In the genomic region with DNA sequence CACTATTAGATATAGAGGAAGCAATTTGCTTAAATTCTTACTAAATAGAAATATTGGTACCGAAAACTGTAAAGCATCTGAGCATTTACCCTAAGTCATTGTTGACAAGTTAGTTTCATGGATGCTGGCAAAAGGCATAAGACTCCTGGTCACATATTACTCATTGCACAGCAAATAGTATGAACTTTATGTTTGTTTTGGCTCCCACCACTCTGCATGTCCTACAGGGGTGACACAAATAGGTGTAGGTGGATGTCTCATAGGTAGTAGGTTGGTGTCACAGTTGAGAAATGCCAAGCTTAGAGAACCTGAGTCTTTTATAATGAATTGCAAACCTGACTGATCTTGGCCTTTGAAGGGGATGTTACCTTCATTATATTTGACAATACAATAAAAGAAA, we compare ENCODE assay signal across 33 cellular contexts.
"Had no signal": no experiment of that assay in that cellular context is flagged by ENCODE, and none has a peak within 500 bp of the region (broad histone marks: within the 10 kb centered on the region; RNA-seq: fewer than 3 reads in every experiment).

No MANE protein-coding gene starts in this region.

- H3K4me1 ChIP-seq: ascending aorta had no signal

- H3K27ac Mint-ChIP-seq: activated B cell treated with CpG ODN at 0.5 μM for 24 hours; activated CD4-positive, alpha-beta memory T cell treated with anti-CD3 and anti-CD28 coated beads for 36 hours; activated CD4-positive, alpha-beta T cell treated with anti-CD3 and anti-CD28 coated beads, Interleukin-2, amount 10 ng/mL, durations not matched to agents 24 days and 14 days; activated CD8-positive, alpha-beta T cell treated with anti-CD3 and anti-CD28 coated beads for 36 hours; activated naive CD4-positive, alpha-beta T cell treated with anti-CD3 and anti-CD28 coated beads, Interleukin-2, amount 10 ng/mL, durations not matched to agents 7 days and 5 days; activated naive CD4-positive, alpha-beta T cell treated with anti-CD3 and anti-CD28 coated beads, Interleukin-2, amount 50 U/mL, for 24 hours; activated naive CD8-positive, alpha-beta T cell; activated naive CD8-positive, alpha-beta T cell treated with anti-CD3 and anti-CD28 coated beads, Interleukin-2, amount 10 ng/mL, durations not matched to agents 7 days and 5 days; activated naive CD8-positive, alpha-beta T cell treated with anti-CD3 and anti-CD28 coated beads, Interleukin-2, amount 50 U/mL, for 24 hours; activated T-cell treated with anti-CD3 and anti-CD28 coated beads, Interleukin-2, amount 50 U/mL, for 72 hours; activated T-helper 1 cell treated with anti-CD3 and anti-CD28 coated beads, Interleukin-12 subunit alpha, Interleukin-12 subunit beta, Interleukin-2, Interleukin-4 antibody, amounts not matched to agents 30 ng/mL and 10 ng/mL and 1 ng/mL, durations not matched to agents 14 hours and 24 hours and 36 hours; activated T-helper 17 cell treated with anti-CD3 and anti-CD28 coated beads, Interleukin-2, amount 50 U/mL, for 72 hours; brain; T-helper 1 cell treated with Interleukin-12 subunit alpha and Interleukin-12 subunit beta and Interleukin-4 antibody, amounts not matched to agents 30 μg/mL and 1 μg/mL, for 36 hours; T-helper 2 cell treated with Interferon-gamma antibody and Interleukin-4, amounts not matched to agents 5 μg/mL and 100 μg/mL, for 36 hours had no signal

- H3K36me3 ChIP-seq: ascending aorta had no signal

- H3K27me3 ChIP-seq: ascending aorta had no signal

- ATAC-seq: activated CD8-positive, alpha-beta T cell treated with anti-CD3 and anti-CD28 coated beads for 36 hours; activated naive CD8-positive, alpha-beta T cell treated with anti-CD3 and anti-CD28 coated beads, Interleukin-2, amount 50 U/mL, for 24 hours; activated T-cell treated with anti-CD3 and anti-CD28 coated beads, Interleukin-2, amount 50 U/mL, for 4 hours; activated T-cell treated with anti-CD3 and anti-CD28 coated beads, Interleukin-2, amount 50 U/mL, for 72 hours; activated T-helper 17 cell treated with anti-CD3 and anti-CD28 coated beads, Interleukin-2, amount 50 U/mL, for 72 hours had no signal

- H3K9me3 Mint-ChIP-seq: activated B cell treated with CpG ODN at 0.5 μM for 24 hours; activated CD4-positive, alpha-beta memory T cell treated with anti-CD3 and anti-CD28 coated beads for 36 hours; activated CD4-positive, alpha-beta T cell treated with anti-CD3 and anti-CD28 coated beads, Interleukin-2, amount 10 ng/mL, durations not matched to agents 24 days and 14 days; activated naive CD4-positive, alpha-beta T cell treated with anti-CD3 and anti-CD28 coated beads, Interleukin-2, amount 10 ng/mL, durations not matched to agents 7 days and 5 days; activated T-helper 1 cell treated with anti-CD3 and anti-CD28 coated beads, Interleukin-12 subunit alpha, Interleukin-12 subunit beta, Interleukin-2, Interleukin-4 antibody, amounts not matched to agents 30 ng/mL and 10 ng/mL and 1 ng/mL, durations not matched to agents 14 hours and 24 hours and 36 hours; brain; T-helper 1 cell treated with Interleukin-12 subunit alpha and Interleukin-12 subunit beta and Interleukin-4 antibody, amounts not matched to agents 30 μg/mL and 1 μg/mL, for 36 hours; T-helper 2 cell treated with Interferon-gamma antibody and Interleukin-4, amounts not matched to agents 5 μg/mL and 100 μg/mL, for 36 hours had no signal

- H3K27me3 Mint-ChIP-seq: activated B cell treated with CpG ODN at 0.5 μM for 24 hours; activated CD4-positive, alpha-beta memory T cell treated with anti-CD3 and anti-CD28 coated beads for 36 hours; activated CD4-positive, alpha-beta T cell treated with anti-CD3 and anti-CD28 coated beads, Interleukin-2, amount 10 ng/mL, durations not matched to agents 24 days and 14 days; activated CD8-positive, alpha-beta T cell treated with anti-CD3 and anti-CD28 coated beads for 36 hours; activated naive CD4-positive, alpha-beta T cell treated with anti-CD3 and anti-CD28 coated beads, Interleukin-2, amount 10 ng/mL, durations not matched to agents 7 days and 5 days; activated naive CD4-positive, alpha-beta T cell treated with anti-CD3 and anti-CD28 coated beads, Interleukin-2, amount 50 U/mL, for 24 hours; activated naive CD8-positive, alpha-beta T cell; activated naive CD8-positive, alpha-beta T cell treated with anti-CD3 and anti-CD28 coated beads, Interleukin-2, amount 10 ng/mL, durations not matched to agents 7 days and 5 days; activated naive CD8-positive, alpha-beta T cell treated with anti-CD3 and anti-CD28 coated beads, Interleukin-2, amount 50 U/mL, for 24 hours; activated T-helper 17 cell treated with anti-CD3 and anti-CD28 coated beads, Interleukin-2, amount 50 U/mL, for 72 hours; brain had no signal

- H3K36me3 Mint-ChIP-seq: activated CD4-positive, alpha-beta memory T cell treated with anti-CD3 and anti-CD28 coated beads for 36 hours; activated naive CD4-positive, alpha-beta T cell treated with anti-CD3 and anti-CD28 coated beads, Interleukin-2, amount 10 ng/mL, durations not matched to agents 7 days and 5 days; activated naive CD4-positive, alpha-beta T cell treated with anti-CD3 and anti-CD28 coated beads, Interleukin-2, amount 50 U/mL, for 24 hours; activated naive CD8-positive, alpha-beta T cell; activated naive CD8-positive, alpha-beta T cell treated with anti-CD3 and anti-CD28 coated beads, Interleukin-2, amount 10 ng/mL, durations not matched to agents 7 days and 5 days; brain had no signal

- DNase-seq: activated B cell treated with CpG ODN at 0.5 μM for 24 hours; activated CD4-positive, alpha-beta memory T cell treated with anti-CD3 and anti-CD28 coated beads for 36 hours; activated CD4-positive, alpha-beta T cell treated with anti-CD3 and anti-CD28 coated beads for 4 hours; activated CD4-positive, alpha-beta T cell treated with anti-CD3 and anti-CD28 coated beads, Interleukin-2, amount 10 ng/mL, durations not matched to agents 24 days and 14 days; activated CD4-positive, alpha-beta T cell treated with anti-CD3 and anti-CD28 coated beads, Interleukin-2, amount 50 U/mL, for 1 hour; activated CD4-positive, alpha-beta T cell treated with anti-CD3 and anti-CD28 coated beads, Interleukin-2, amount 50 U/mL, for 4 hours; activated CD4-positive, CD25-positive, alpha-beta regulatory T cell treated with anti-CD3 and anti-CD28 coated beads, Interleukin-2, amount 50 U/mL, for 72 hours; activated CD8-positive, alpha-beta memory T cell treated with anti-CD3 and anti-CD28 coated beads, Interleukin-2, amount 50 U/mL, for 4 hours; activated CD8-positive, alpha-beta T cell treated with anti-CD3 and anti-CD28 coated beads for 36 hours; activated effector memory CD4-positive, alpha-beta T cell treated with anti-CD3 and anti-CD28 coated beads, Interleukin-2, amount 50 U/mL, for 16 hours; activated naive CD4-positive, alpha-beta T cell treated with anti-CD3 and anti-CD28 coated beads, Interleukin-2, amount 10 ng/mL, durations not matched to agents 7 days and 5 days; activated naive CD4-positive, alpha-beta T cell treated with Interleukin-2 at 50 U/mL for 16 hours; activated naive CD8-positive, alpha-beta T cell treated with anti-CD3 and anti-CD28 coated beads, Interleukin-2, amount 10 ng/mL, durations not matched to agents 7 days and 5 days; activated naive CD8-positive, alpha-beta T cell treated with anti-CD3 and anti-CD28 coated beads, Interleukin-2, amount 50 U/mL, for 24 hours; activated T-cell treated with anti-CD3 and anti-CD28 coated beads for 4 hours; activated T-cell treated with anti-CD3 and anti-CD28 coated beads, Interleukin-2, amount 50 U/mL, for 1 hour; activated T-cell treated with anti-CD3 and anti-CD28 coated beads, Interleukin-2, amount 50 U/mL, for 4 hours; activated T-cell treated with anti-CD3 and anti-CD28 coated beads, Interleukin-2, amount 50 U/mL, for 72 hours; amygdala; anterior cingulate cortex; central memory CD4-positive, alpha-beta T cell; T-helper 1 cell; T-helper 2 cell; T-helper 9 cell had no signal

- H3K27ac ChIP-seq: ascending aorta, VCaP had no signal

- H3K4me3 ChIP-seq: ascending aorta had no signal

- H3K4me3 Mint-ChIP-seq: activated B cell treated with CpG ODN at 0.5 μM for 24 hours; activated CD4-positive, alpha-beta memory T cell treated with anti-CD3 and anti-CD28 coated beads for 36 hours; activated CD4-positive, alpha-beta T cell treated with anti-CD3 and anti-CD28 coated beads, Interleukin-2, amount 10 ng/mL, durations not matched to agents 24 days and 14 days; activated CD8-positive, alpha-beta T cell treated with anti-CD3 and anti-CD28 coated beads for 36 hours; activated naive CD4-positive, alpha-beta T cell treated with anti-CD3 and anti-CD28 coated beads, Interleukin-2, amount 10 ng/mL, durations not matched to agents 7 days and 5 days; activated naive CD4-positive, alpha-beta T cell treated with anti-CD3 and anti-CD28 coated beads, Interleukin-2, amount 50 U/mL, for 24 hours; activated naive CD8-positive, alpha-beta T cell; activated naive CD8-positive, alpha-beta T cell treated with anti-CD3 and anti-CD28 coated beads, Interleukin-2, amount 10 ng/mL, durations not matched to agents 7 days and 5 days; activated naive CD8-positive, alpha-beta T cell treated with anti-CD3 and anti-CD28 coated beads, Interleukin-2, amount 50 U/mL, for 24 hours; activated T-cell treated with anti-CD3 and anti-CD28 coated beads, Interleukin-2, amount 50 U/mL, for 4 hours; activated T-cell treated with anti-CD3 and anti-CD28 coated beads, Interleukin-2, amount 50 U/mL, for 72 hours; activated T-helper 1 cell treated with anti-CD3 and anti-CD28 coated beads, Interleukin-12 subunit alpha, Interleukin-12 subunit beta, Interleukin-2, Interleukin-4 antibody, amounts not matched to agents 30 ng/mL and 10 ng/mL and 1 ng/mL, durations not matched to agents 14 hours and 24 hours and 36 hours; activated T-helper 17 cell treated with anti-CD3 and anti-CD28 coated beads, Interleukin-2, amount 50 U/mL, for 72 hours; brain; T-helper 1 cell treated with Interleukin-12 subunit alpha and Interleukin-12 subunit beta and Interleukin-4 antibody, amounts not matched to agents 30 μg/mL and 1 μg/mL, for 36 hours; T-helper 2 cell treated with Interferon-gamma antibody and Interleukin-4, amounts not matched to agents 5 μg/mL and 100 μg/mL, for 36 hours had no signal

- H3K4me1 Mint-ChIP-seq: activated B cell treated with CpG ODN at 0.5 μM for 24 hours; activated CD4-positive, alpha-beta T cell treated with anti-CD3 and anti-CD28 coated beads, Interleukin-2, amount 10 ng/mL, durations not matched to agents 24 days and 14 days; activated naive CD4-positive, alpha-beta T cell treated with anti-CD3 and anti-CD28 coated beads, Interleukin-2, amount 10 ng/mL, durations not matched to agents 7 days and 5 days; activated naive CD4-positive, alpha-beta T cell treated with anti-CD3 and anti-CD28 coated beads, Interleukin-2, amount 50 U/mL, for 24 hours; activated naive CD8-positive, alpha-beta T cell treated with anti-CD3 and anti-CD28 coated beads, Interleukin-2, amount 10 ng/mL, durations not matched to agents 7 days and 5 days; activated naive CD8-positive, alpha-beta T cell treated with anti-CD3 and anti-CD28 coated beads, Interleukin-2, amount 50 U/mL, for 24 hours; activated T-helper 17 cell treated with anti-CD3 and anti-CD28 coated beads, Interleukin-2, amount 50 U/mL, for 72 hours; brain had no signal

- H3K9me3 ChIP-seq: ascending aorta had no signal
